1 cellular context compared by ENCODE assay signal in the genomic region with DNA sequence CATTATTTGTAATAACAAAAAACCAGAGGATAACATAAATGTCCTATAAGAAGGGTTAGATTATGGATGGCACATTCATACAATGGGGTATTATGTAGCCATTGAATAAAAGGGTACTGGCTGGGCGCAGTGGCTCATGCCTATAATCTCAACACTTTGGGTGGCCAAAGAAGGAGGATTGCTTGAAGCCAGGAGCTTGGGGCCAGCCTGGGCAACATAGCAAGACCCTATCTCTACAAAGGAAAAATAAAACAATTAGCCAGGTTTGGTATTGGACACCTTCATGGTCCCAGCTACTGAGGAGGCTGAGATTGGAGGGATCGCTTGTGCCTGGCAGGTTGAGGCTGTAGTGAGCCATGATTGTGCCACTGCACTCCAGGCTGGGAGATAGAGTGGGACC.
TF ChIP-seq lines count a peak whose summit lies in the region.

No MANE protein-coding gene starts in this region.

TF ChIP-seq in K562, 482 proteins besides CTCF, POLR2A, EP300 and RAD21:
- TF ChIP-seq HNRNPL (IDR thresholded peaks at IDR 0.05; ENCODE audit: low read depth, low read length): no peak
- peak; percentile 59 for TF ChIP-seq ZNF121 (CRISPR knock-in tag; conservative IDR thresholded peaks at IDR 0.05)
- no peak for TF ChIP-seq TBP (optimal IDR thresholded peaks at IDR 0.05; ENCODE audit: low read depth, low read length)
- no peak for TF ChIP-seq ESRRB (CRISPR knock-in tag; IDR thresholded peaks at IDR 0.05; ENCODE audit: borderline replicate concordance)
- TF ChIP-seq, protein P1, sequence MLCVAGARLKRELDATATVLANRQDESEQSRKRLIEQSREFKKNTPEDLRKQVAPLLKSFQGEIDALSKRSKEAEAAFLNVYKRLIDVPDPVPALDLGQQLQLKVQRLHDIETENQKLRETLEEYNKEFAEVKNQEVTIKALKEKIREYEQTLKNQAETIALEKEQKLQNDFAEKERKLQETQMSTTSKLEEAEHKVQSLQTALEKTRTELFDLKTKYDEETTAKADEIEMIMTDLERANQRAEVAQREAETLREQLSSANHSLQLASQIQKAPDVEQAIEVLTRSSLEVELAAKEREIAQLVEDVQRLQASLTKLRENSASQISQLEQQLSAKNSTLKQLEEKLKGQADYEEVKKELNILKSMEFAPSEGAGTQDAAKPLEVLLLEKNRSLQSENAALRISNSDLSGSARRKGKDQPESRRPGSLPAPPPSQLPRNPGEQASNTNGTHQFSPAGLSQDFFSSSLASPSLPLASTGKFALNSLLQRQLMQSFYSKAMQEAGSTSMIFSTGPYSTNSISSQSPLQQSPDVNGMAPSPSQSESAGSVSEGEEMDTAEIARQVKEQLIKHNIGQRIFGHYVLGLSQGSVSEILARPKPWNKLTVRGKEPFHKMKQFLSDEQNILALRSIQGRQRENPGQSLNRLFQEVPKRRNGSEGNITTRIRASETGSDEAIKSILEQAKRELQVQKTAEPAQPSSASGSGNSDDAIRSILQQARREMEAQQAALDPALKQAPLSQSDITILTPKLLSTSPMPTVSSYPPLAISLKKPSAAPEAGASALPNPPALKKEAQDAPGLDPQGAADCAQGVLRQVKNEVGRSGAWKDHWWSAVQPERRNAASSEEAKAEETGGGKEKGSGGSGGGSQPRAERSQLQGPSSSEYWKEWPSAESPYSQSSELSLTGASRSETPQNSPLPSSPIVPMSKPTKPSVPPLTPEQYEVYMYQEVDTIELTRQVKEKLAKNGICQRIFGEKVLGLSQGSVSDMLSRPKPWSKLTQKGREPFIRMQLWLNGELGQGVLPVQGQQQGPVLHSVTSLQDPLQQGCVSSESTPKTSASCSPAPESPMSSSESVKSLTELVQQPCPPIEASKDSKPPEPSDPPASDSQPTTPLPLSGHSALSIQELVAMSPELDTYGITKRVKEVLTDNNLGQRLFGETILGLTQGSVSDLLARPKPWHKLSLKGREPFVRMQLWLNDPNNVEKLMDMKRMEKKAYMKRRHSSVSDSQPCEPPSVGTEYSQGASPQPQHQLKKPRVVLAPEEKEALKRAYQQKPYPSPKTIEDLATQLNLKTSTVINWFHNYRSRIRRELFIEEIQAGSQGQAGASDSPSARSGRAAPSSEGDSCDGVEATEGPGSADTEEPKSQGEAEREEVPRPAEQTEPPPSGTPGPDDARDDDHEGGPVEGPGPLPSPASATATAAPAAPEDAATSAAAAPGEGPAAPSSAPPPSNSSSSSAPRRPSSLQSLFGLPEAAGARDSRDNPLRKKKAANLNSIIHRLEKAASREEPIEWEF (CRISPR knock-in tag; IDR thresholded peaks at IDR 0.05): no peak
